19 cellular contexts compared by ENCODE assay signal in the genomic region with DNA sequence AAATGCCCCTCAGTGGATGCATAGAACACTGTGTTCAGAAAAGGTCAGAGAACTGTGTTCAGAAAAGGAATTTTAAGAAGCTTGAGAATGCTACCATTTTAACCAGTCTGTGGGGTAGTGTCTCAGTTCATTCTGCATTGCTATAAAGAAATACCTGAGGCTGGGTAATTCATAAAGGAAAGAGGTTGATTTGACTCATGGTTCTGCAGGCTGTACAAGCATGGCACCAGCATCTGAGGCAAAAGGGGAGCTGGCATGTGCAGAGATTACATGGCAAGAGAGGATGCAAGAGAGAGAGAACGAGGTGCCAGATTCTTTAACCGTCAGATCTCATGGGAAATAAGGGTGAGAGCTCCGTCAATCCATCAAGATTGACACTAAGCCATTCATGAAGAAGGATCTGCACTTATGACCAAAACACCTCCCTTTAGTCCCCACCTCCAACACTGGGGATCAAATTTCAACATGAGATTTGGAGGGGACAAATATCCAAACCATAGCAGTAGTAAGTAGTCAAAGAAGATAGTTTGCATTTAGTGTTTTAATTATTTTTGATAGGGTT.
DNase-seq lines count a peak whose midpoint lies in the region; ATAC-seq and TF ChIP-seq lines count a peak whose summit lies in the region.
"Had no signal": no experiment of that assay in that cellular context is flagged by ENCODE, and none has a peak within 500 bp of the region (broad histone marks: within the 10 kb centered on the region; RNA-seq: fewer than 3 reads in every experiment).

No MANE protein-coding gene starts in this region.

- H3K36me3 Mint-ChIP-seq in Caco-2 (ENCODE audit: insufficient read depth, unreplicated experiment) (peaks cover 9% of the 10 kb centered on the region), endodermal cell (ENCODE audit: low read depth) (no peaks in the 10 kb centered on the region)

- DNase-seq in Caco-2: no peak
- peak; percentile 56 for DNase-seq in NCI-H82 treated with DMSO at 0.1 percent for 48 hours (lab: John Stamatoyannopoulos, UW; ENCODE audit: unreplicated experiment)
- peak; percentile 53 for DNase-seq in endodermal cell
- DNase-seq in smooth muscle cell (lab: John Stamatoyannopoulos, UW; ENCODE audit: unreplicated experiment): no peak
- no peak for DNase-seq in foreskin fibroblast
- DNase-seq in activated T-cell treated with anti-CD3 and anti-CD28 coated beads for 4 hours: no peak
- DNase-seq: activated CD4-positive, alpha-beta T cell treated with anti-CD3 and anti-CD28 coated beads for 1 hour; activated gamma-delta T cell treated with Interleukin-2 at 50 U/mL for 16 hours; amniotic stem cell; DMS153; kidney; NCI-H446; OCI-M1; right cardiac atrium; substantia nigra had no signal

- TF ChIP-seq CTCF in Caco-2 (IDR thresholded peaks at IDR 0.05; ENCODE audit: insufficient read depth in 1 of 2, low read depth in 1 of 2, low read length in 1 of 2, severe bottlenecking in 1 of 2, unreplicated experiment in 1 of 2) (no peak), endodermal cell (conservative IDR thresholded peaks at IDR 0.05) (no peak), smooth muscle cell (IDR thresholded peaks at IDR 0.05; ENCODE audit: borderline replicate concordance, insufficient read depth, poor library complexity, severe bottlenecking) (no peak), foreskin fibroblast (IDR thresholded peaks at IDR 0.05; ENCODE audit: low read depth, low read length) (no peak)

- H3K4me1 Mint-ChIP-seq in Caco-2 (ENCODE audit: low read depth, unreplicated experiment) (peaks cover 32% of the 10 kb centered on the region), endodermal cell (peaks cover 43% of the 10 kb centered on the region)

- no peak overlapping the region for H2AFZ ChIP-seq in smooth muscle cell (ENCODE audit: low read depth)

- H3K27me3 Mint-ChIP-seq in Caco-2 (ENCODE audit: insufficient read depth, unreplicated experiment): no peaks in the 10 kb centered on the region
- no peaks in the 10 kb centered on the region for H3K27me3 Mint-ChIP-seq in endodermal cell (ENCODE audit: insufficient read depth)

- no peak overlapping the region for H3K27ac ChIP-seq in endodermal cell (ENCODE audit: low read depth, low read length)
- peak overlapping the region; percentile 97 for H3K27ac ChIP-seq in smooth muscle cell (ENCODE audit: low read depth)

- no TSS peak for BruUV-seq in Caco-2 (replicated peaks; lab: Mats Ljungman, UMichigan)

- H4K20me1 ChIP-seq in smooth muscle cell (ENCODE audit: low read depth): no peaks in the 10 kb centered on the region

- H3F3A ChIP-seq in smooth muscle cell (ENCODE audit: low read depth): peaks cover 19% of the 10 kb centered on the region

- H3K4me3 Mint-ChIP-seq in Caco-2 (ENCODE audit: unreplicated experiment) (peak overlapping the region; percentile 68), endodermal cell (no peak overlapping the region)

- ATAC-seq in GM18511 (IDR thresholded peaks at IDR 0.05; ENCODE audit: unreplicated experiment): no peak
- ATAC-seq in GM19452 (IDR thresholded peaks at IDR 0.05; ENCODE audit: unreplicated experiment): no peak
- ATAC-seq: HCT116, right cardiac atrium had no signal

- H3K4me2 ChIP-seq in smooth muscle cell: peak overlapping the region; percentile 69

- 88 to 100% methylated on average over 1 to 3 of the region's 3 CpGs for WGBS in endodermal cell (ENCODE audit: insufficient coverage in 1 of 2, insufficient read length in 1 of 2), 2 experiments
- 63% methylated on average over 3 of the region's 3 CpGs for WGBS in smooth muscle cell (ENCODE audit: low lambda C conversion rate)

- no peak overlapping the region for H3K9ac ChIP-seq in endodermal cell (ENCODE audit: extremely low read depth, low read length, poor library complexity, severe bottlenecking)
- no peak overlapping the region for H3K9ac ChIP-seq in smooth muscle cell (ENCODE audit: low read depth)

- intact Hi-C loops in Caco-2 (cut with micrococcal nuclease; ENCODE audit: unreplicated experiment): loop anchor here (2.0 to 5.0 kb wide), 2 partner anchors 16 to 53 kb away; no protein-coding TSS in a partner anchor

- H3K4me1 ChIP-seq in Caco-2 (peaks cover 42% of the 10 kb centered on the region), endodermal cell (ENCODE audit: control insufficient read depth, insufficient read depth, low read length) (peaks cover 27% of the 10 kb centered on the region), smooth muscle cell (ENCODE audit: low read depth) (peaks cover 30% of the 10 kb centered on the region)

- peaks cover 1% of the 10 kb centered on the region for H3K9me3 Mint-ChIP-seq in Caco-2 (ENCODE audit: unreplicated experiment)
- H3K9me3 Mint-ChIP-seq in endodermal cell: no peaks in the 10 kb centered on the region

- H3K27ac Mint-ChIP-seq in Caco-2 (ENCODE audit: unreplicated experiment) (peak overlapping the region; percentile 99), endodermal cell (no peak overlapping the region)

- H3K4me3 ChIP-seq in Caco-2 (ENCODE audit: low read depth, low read length) (no peak overlapping the region), endodermal cell (ENCODE audit: low read length) (no peak overlapping the region), smooth muscle cell (no peak overlapping the region), foreskin fibroblast (ENCODE audit: low read depth in 1 of 2, low read length in 2 of 2) (no peak overlapping the region)
- H3K4me3 ChIP-seq: SJSA1 had no signal

- H3K27me3 ChIP-seq in Caco-2 (replicated peaks; ENCODE audit: control insufficient read depth, insufficient read depth, low read length) (no peaks in the 10 kb centered on the region), endodermal cell (ENCODE audit: control insufficient read depth, insufficient read depth, low read length, poor library complexity, severe bottlenecking) (no peaks in the 10 kb centered on the region), smooth muscle cell (ENCODE audit: low read depth) (no peaks in the 10 kb centered on the region)
- H3K27me3 ChIP-seq: SJSA1 had no signal

- no peaks in the 10 kb centered on the region for H3K79me2 ChIP-seq in smooth muscle cell (ENCODE audit: low read depth)

- H3K36me3 ChIP-seq in Caco-2 (ENCODE audit: control insufficient read depth, insufficient read depth, low read length) (no peaks in the 10 kb centered on the region), endodermal cell (ENCODE audit: control insufficient read depth, insufficient read depth, low read length) (no peaks in the 10 kb centered on the region), smooth muscle cell (ENCODE audit: low read depth) (no peaks in the 10 kb centered on the region)
- H3K36me3 ChIP-seq: SJSA1 had no signal

- POLR2A ChIA-PET in Caco-2 (lab: Charles Lee): no interaction called here

- CTCF ChIA-PET in Caco-2 (lab: Charles Lee): no interaction called here

- H3K9me3 ChIP-seq in Caco-2: peaks cover 2% of the 10 kb centered on the region; the same call in 1 of the 2 replicates
- no peaks in the 10 kb centered on the region for H3K9me3 ChIP-seq in endodermal cell (ENCODE audit: control insufficient read depth, low read length)
- H3K9me3 ChIP-seq in smooth muscle cell (replicated peaks; ENCODE audit: low read depth): no peaks in the 10 kb centered on the region
- H3K9me3 ChIP-seq: SJSA1 had no signal

Comparison
In these comparisons a context has a peak if more than half of its experiments do, and no peak if none do; other contexts are left out.
1. DNase-seq: peak in NCI-H82 treated with DMSO at 0.1 percent for 48 hours (single experiment) and endodermal cell (single experiment); none in Caco-2 (0 of 2), smooth muscle cell (single experiment), foreskin fibroblast (0 of 2) and activated T-cell treated with anti-CD3 and anti-CD28 coated beads for 4 hours (single experiment).